In the genomic region with DNA sequence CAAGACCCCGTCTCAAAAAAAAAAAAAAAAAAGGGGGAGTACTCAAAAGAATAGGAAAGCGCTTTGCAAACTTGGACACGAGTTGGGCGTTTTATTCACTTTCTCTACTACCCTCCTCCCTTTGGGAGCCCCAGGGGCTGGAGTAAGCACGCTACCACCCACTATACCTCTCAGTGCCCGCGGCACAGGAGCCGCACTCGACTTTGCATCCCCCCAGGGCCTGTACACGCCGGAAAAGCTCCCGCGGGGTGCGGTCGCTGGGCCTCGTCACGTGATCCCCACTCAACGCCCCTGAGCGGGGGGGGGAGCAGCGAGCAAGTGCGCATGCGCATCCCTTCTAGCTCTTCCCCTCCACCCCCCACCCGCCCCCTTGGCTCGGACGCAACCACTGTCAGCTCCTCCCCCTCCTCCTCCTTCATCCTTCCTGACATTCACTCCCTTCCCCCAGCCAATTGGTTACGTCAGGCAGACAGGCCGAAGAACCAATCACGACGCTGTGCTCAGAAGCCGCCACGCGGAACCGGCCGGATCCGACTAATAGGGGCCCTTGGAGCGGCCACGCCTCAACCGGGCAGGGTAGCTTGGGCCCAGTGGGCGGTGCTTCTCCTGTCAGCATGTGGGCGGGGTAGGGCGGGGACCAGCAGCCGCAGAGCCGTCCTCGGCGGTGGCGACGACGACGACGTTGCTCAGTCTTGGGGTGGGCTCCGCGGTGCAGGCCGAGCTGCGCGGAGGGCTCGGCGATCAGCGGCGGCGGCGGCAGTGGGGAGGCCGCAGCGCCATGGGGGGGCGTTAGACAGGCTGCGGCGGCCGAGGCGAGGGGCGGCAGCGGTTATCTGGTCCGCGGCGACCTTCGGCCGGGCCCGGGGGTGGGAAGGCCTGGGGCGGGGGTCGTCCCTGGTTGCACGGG, we compare ENCODE assay signal across 9 cellular contexts. TPM values are rescaled to one million over a fixed set of nuclear protein-coding genes. Genes with fewer than 3 reads are reported as not detected.
DNase-seq lines count a peak whose midpoint lies in the region; ATAC-seq, FAIRE-seq and TF ChIP-seq lines count a peak whose summit lies in the region.
"Had no signal": no experiment of that assay in that cellular context is flagged by ENCODE, and none has a peak within 500 bp of the region (broad histone marks: within the 10 kb centered on the region; RNA-seq: fewer than 3 reads in every experiment).

A gene with protein sequence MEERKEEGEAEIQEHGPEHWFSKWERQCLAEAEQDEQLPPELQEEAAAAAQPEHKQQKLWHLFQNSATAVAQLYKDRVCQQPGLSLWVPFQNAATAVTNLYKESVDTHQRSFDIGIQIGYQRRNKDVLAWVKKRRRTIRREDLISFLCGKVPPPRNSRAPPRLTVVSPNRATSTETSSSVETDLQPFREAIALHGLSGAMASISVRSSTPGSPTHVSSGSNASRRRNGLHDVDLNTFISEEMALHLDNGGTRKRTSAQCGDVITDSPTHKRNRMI (plus strand): TSS at position 685 of the 907 bp plus-strand sequence. CDS start 401 bp downstream, outside the sequence.

- peak within 1 kb of the TSS; percentile 86 for H3K4me2 ChIP-seq in keratinocyte (ENCODE audit: control insufficient read depth, extremely low read depth, insufficient read depth, low read depth, low read length)

- peak within 1 kb of the TSS; percentile 88 for H3K27ac ChIP-seq in keratinocyte (ENCODE audit: control insufficient read depth, insufficient read depth, low read length)

- FAIRE-seq in keratinocyte (lab: Jason Lieb, UNC) = no peak
- FAIRE-seq: colon had no signal

- peaks cover 20% of the 10 kb centered on the region for H4K20me1 ChIP-seq in keratinocyte (ENCODE audit: control insufficient read depth, extremely low read depth, insufficient read depth, low read length)

- no peak for TF ChIP-seq CTCF in AG09319 (IDR thresholded peaks at IDR 0.05; ENCODE audit: low read depth, low read length)
- TF ChIP-seq CTCF in keratinocyte (optimal IDR thresholded peaks at IDR 0.05 in 1 of 3, IDR thresholded peaks at IDR 0.05 in 1 of 3, conservative IDR thresholded peaks at IDR 0.05 in 1 of 3; ENCODE audit: extremely low read depth in 1 of 3, insufficient read depth in 2 of 3, low read length in 3 of 3) = peak in 1 of 3 experiments; percentile 13

- DNase-seq in AG09319 (ENCODE audit: extremely low read depth, low read depth) (peak; percentile 100), NCI-H446 treated with DMSO at 0.1 percent for 48 hours (lab: John Stamatoyannopoulos, UW) (peak; percentile 99), cerebellar nuclear complex (lab: John Stamatoyannopoulos, UW) (peak; percentile 97 to 100), keratinocyte (ENCODE audit: low read depth, low spot score) (peak; percentile 99)
- peak; percentile 98 for DNase-seq in activated CD4-positive, CD25-positive, alpha-beta regulatory T cell treated with anti-CD3 and anti-CD28 coated beads, Interleukin-2, amount 50 U/mL, for 72 hours
- DNase-seq in stimulated activated CD4-positive, alpha-beta T cell treated with anti-CD3 and anti-CD28 coated beads, Interleukin-15, amount 100 ng/mL, for 1 hour (ENCODE audit: low read depth in 1 of 2, low spot score in 1 of 2) = peak; percentile 97 to 99

- no peaks in the 10 kb centered on the region for H3K9me3 ChIP-seq in keratinocyte (ENCODE audit: control insufficient read depth, low read depth, low read length)

- H3K36me3 ChIP-seq in keratinocyte (ENCODE audit: control insufficient read depth in 2 of 2, extremely low read depth in 1 of 2, insufficient read depth in 2 of 2, low read length in 2 of 2) = peaks cover 11 to 19% of the 10 kb centered on the region in 2 experiments

- H3K79me2 ChIP-seq in keratinocyte (ENCODE audit: control insufficient read depth, insufficient read depth, low read length) = peaks cover 48% of the 10 kb centered on the region

- ATAC-seq in GM19035 (IDR thresholded peaks at IDR 0.05; ENCODE audit: unreplicated experiment) = peak; percentile 85
- peak; percentile 90 for ATAC-seq in HG03354 (IDR thresholded peaks at IDR 0.05; ENCODE audit: poor library complexity, severe bottlenecking, unreplicated experiment)

- H3K9me1 ChIP-seq in keratinocyte (ENCODE audit: control insufficient read depth, extremely low read depth, insufficient read depth, low read length) = no peaks in the 10 kb centered on the region

- peaks cover 26% of the 10 kb centered on the region for H3K4me1 ChIP-seq in keratinocyte (ENCODE audit: control insufficient read depth, extremely low read depth, insufficient read depth, low read length)

- dilution Hi-C loops in keratinocyte (cut with MboI; ENCODE audit: extremely low pct_ligation_motif_present, low sequenced_read_pairs) = no loop called here

- H3K27me3 ChIP-seq in keratinocyte (ENCODE audit: control insufficient read depth, extremely low read depth, insufficient read depth, low read length) = no peaks in the 10 kb centered on the region

- H3K9ac ChIP-seq in keratinocyte (ENCODE audit: control insufficient read depth, extremely low read depth, insufficient read depth, low read length) = peak within 1 kb of the TSS; percentile 93

- H3K4me3 ChIP-seq in keratinocyte (ENCODE audit: control insufficient read depth in 2 of 3, extremely low read depth in 1 of 3, insufficient read depth in 2 of 3, low read depth in 1 of 3, low read length in 3 of 3) = peak within 1 kb of the TSS; percentile 78 to 94 (median 91)

- H2AFZ ChIP-seq in keratinocyte (ENCODE audit: control insufficient read depth, low read length) = peak within 1 kb of the TSS; percentile 68

RNA-seq across cellular contexts. Expression of the gene that starts here (rescaled TPM):
- polyA plus RNA-seq in keratinocyte = 34.0 to 46.5 TPM (median 36.7 TPM) in 3 replicates
- 35.9 TPM for polyA plus RNA-seq in keratinocyte (2011; ENCODE audit: low read depth)
- 32.7 and 52.5 TPM in 2 replicates for polyA plus RNA-seq in keratinocyte (2011; cell fraction: cytosol; rRNA removed)
- polyA plus RNA-seq in keratinocyte (2011; cell fraction: nucleus; rRNA removed) = 57.5 and 66.9 TPM in 2 replicates
- 36.2 and 43.6 TPM in 2 replicates for polyA plus RNA-seq in keratinocyte (2012; ENCODE audit: low replicate concordance)
- polyA minus RNA-seq in keratinocyte = 38.3 to 71.0 TPM (median 45.7 TPM) in 3 replicates
- polyA minus RNA-seq in keratinocyte (2011; cell fraction: cytosol; rRNA and poly(A)+ RNA removed) = 41.2 TPM
- 29.2 and 67.5 TPM in 2 replicates for polyA minus RNA-seq in keratinocyte (2011; cell fraction: nucleus; rRNA and poly(A)+ RNA removed)

Comparison
In these comparisons a context has a peak if more than half of its experiments do, and no peak if none do; other contexts are left out.
1. Peak in every context shown above with its lines: DNase-seq, ATAC-seq, H3K4me3 ChIP-seq and H3K27ac ChIP-seq.